33 cellular contexts compared by ENCODE assay signal in the genomic region with DNA sequence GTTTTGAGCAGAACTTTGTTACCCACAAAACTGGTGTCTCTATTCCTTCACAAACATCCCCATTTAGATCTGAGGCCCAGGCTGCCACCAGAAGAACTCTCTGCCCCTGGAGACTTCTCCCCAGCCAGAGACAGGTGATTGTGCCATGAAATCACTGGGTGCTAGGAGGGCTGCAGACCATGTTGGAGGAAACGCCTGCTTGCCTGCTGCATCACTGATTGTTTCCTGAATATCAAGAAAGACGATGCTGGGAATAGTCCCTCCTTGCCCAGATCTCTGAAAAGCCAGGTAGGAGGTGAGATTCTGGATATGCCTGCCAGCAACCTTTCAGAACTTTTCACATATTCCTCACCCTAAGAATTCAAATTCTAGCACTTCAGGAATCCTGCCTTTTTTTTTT. TPM values are rescaled to one million over a fixed set of nuclear protein-coding genes. Genes with fewer than 3 reads are reported as not detected.
"Had no signal": no experiment of that assay in that cellular context is flagged by ENCODE, and none has a peak within 500 bp of the region (broad histone marks: within the 10 kb centered on the region; RNA-seq: fewer than 3 reads in every experiment).

No MANE protein-coding gene starts in this region.

- H3K9me3 ChIP-seq: ascending aorta had no signal

- H3K4me3 ChIP-seq: ascending aorta, cardiac muscle cell had no signal

- H3K36me3 ChIP-seq: ascending aorta, cardiac muscle cell, WERI-Rb-1 had no signal

- H3K27ac ChIP-seq: cardiac muscle cell, WERI-Rb-1 had no signal

- ATAC-seq: activated CD8-positive, alpha-beta memory T cell treated with anti-CD3 and anti-CD28 coated beads, Interleukin-2, amount 10 ng/mL, durations not matched to agents 7 days and 5 days; Panc1 had no signal

- DNase-seq: activated CD4-positive, alpha-beta memory T cell treated with anti-CD3 and anti-CD28 coated beads, Interleukin-2, amount 10 ng/mL, durations not matched to agents 7 days and 5 days; activated CD4-positive, alpha-beta T cell treated with anti-CD3 and anti-CD28 coated beads for 1 hour; activated CD4-positive, alpha-beta T cell treated with anti-CD3 and anti-CD28 coated beads for 48 hours; activated CD4-positive, CD25-positive, alpha-beta regulatory T cell; activated CD8-positive, alpha-beta memory T cell treated with anti-CD3 and anti-CD28 coated beads for 24 hours; activated CD8-positive, alpha-beta memory T cell treated with anti-CD3 and anti-CD28 coated beads, Interleukin-2, amount 10 ng/mL, durations not matched to agents 7 days and 5 days; activated CD8-positive, alpha-beta memory T cell treated with anti-CD3 and anti-CD28 coated beads, Interleukin-2, amount 50 U/mL, for 48 hours; activated effector memory CD4-positive, alpha-beta T cell treated with Interleukin-2 at 50 U/mL for 16 hours; activated naive CD4-positive, alpha-beta T cell; activated naive CD8-positive, alpha-beta T cell treated with anti-CD3 and anti-CD28 coated beads, Interleukin-2, amount 10 ng/mL, durations not matched to agents 7 days and 5 days; activated T-cell treated with anti-CD3 and anti-CD28 coated beads, Interleukin-2, amount 50 U/mL, for 48 hours; amygdala; Karpas-422; KBM-7; NCI-H1105 treated with DMSO at 0.1 percent for 48 hours; NCI-H1436; NCI-H1694; NCI-H1930; NCI-H2081 treated with DMSO at 0.1 percent for 48 hours; NCI-H226; NCI-H446 treated with DMSO at 0.1 percent for 48 hours; NCI-H524; NCI-H69; SW 1271; T-helper 1 cell; T1000; WERI-Rb-1 had no signal

- H3K27me3 ChIP-seq: ascending aorta, cardiac muscle cell had no signal

RNA-seq across cellular contexts. Expression of a gene that starts 8.1 kb away (rescaled TPM):
- total RNA-seq: activated CD4-positive, alpha-beta memory T cell treated with anti-CD3 and anti-CD28 coated beads, Interleukin-2, amount 10 ng/mL, durations not matched to agents 7 days and 5 days; activated CD8-positive, alpha-beta memory T cell treated with anti-CD3 and anti-CD28 coated beads, Interleukin-2, amount 10 ng/mL, durations not matched to agents 7 days and 5 days; cardiac muscle cell; MCF 10A; RPMI7951; T-helper 2 cell treated with Interferon-gamma antibody and Interleukin-4, amounts not matched to agents 100 ng/mL and 5 ng/mL, for 36 hours had no signal
